ENCODE assay signal across 1 cellular context in the genomic region with DNA sequence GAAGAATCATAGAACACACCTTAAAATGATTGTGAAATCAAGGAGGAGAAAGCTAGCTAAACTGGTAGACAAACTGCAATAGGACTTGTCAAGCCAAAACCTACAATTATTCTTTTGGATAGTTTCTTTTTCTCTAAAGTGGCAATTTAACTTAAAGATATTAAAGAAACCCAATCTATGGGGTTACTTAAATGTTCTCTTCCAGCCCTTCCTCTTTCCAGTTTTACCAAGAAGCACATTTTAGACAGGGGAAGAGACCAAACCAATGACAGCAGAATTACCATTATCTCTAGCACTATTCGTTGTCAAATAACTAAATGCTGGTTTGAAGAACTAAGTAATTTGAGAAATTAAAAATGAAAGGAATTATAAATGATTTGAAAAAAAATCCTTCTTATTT.
TF ChIP-seq lines count a peak whose summit lies in the region.

No MANE protein-coding gene starts in this region.

TF ChIP-seq in H1, 55 proteins besides CTCF, POLR2A, EP300 and RAD21 (continued from another document):
- TF ChIP-seq, protein P1, sequence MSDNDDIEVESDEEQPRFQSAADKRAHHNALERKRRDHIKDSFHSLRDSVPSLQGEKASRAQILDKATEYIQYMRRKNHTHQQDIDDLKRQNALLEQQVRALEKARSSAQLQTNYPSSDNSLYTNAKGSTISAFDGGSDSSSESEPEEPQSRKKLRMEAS (IDR thresholded peaks at IDR 0.05), result no peak
- no peak for TF ChIP-seq TEAD4 (IDR thresholded peaks at IDR 0.05; ENCODE audit: low read depth, low read length)
- no peak for TF ChIP-seq RFX5 (IDR thresholded peaks at IDR 0.05; ENCODE audit: borderline replicate concordance, low read depth, low read length)
- TF ChIP-seq EGR1 (IDR thresholded peaks at IDR 0.05; ENCODE audit: borderline replicate concordance, low read depth, low read length), result no peak
- TF ChIP-seq, protein P2, sequence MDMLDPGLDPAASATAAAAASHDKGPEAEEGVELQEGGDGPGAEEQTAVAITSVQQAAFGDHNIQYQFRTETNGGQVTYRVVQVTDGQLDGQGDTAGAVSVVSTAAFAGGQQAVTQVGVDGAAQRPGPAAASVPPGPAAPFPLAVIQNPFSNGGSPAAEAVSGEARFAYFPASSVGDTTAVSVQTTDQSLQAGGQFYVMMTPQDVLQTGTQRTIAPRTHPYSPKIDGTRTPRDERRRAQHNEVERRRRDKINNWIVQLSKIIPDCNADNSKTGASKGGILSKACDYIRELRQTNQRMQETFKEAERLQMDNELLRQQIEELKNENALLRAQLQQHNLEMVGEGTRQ (IDR thresholded peaks at IDR 0.05; ENCODE audit: low read length), result no peak
- no peak for TF ChIP-seq BACH1 (IDR thresholded peaks at IDR 0.05; ENCODE audit: low read length)
- no peak for TF ChIP-seq SP4 (IDR thresholded peaks at IDR 0.05; ENCODE audit: low read length)
- no peak for TF ChIP-seq TCF12 (IDR thresholded peaks at IDR 0.05; ENCODE audit: low read depth, low read length)
- TF ChIP-seq POLR2AphosphoS5 (IDR thresholded peaks at IDR 0.05; ENCODE audit: low read depth, low read length), result no peak
- no peak for TF ChIP-seq ASH2L (IDR thresholded peaks at IDR 0.05; ENCODE audit: low read length)
- no peak for TF ChIP-seq CREB1 (IDR thresholded peaks at IDR 0.05)
- TF ChIP-seq SP2 (IDR thresholded peaks at IDR 0.05; ENCODE audit: low read length), result no peak
- no peak for TF ChIP-seq SIN3A (conservative IDR thresholded peaks at IDR 0.05 in 1 of 2, IDR thresholded peaks at IDR 0.05 in 1 of 2; ENCODE audit: low read depth in 1 of 2, low read length in 2 of 2)
TF ChIP-seq in H1: peak in this region for 0.
